Comparison of ENCODE assay signal across 1 cellular context in genomic region chr1:61120998-61121397, GRCh38.
TF ChIP-seq lines count a peak whose summit lies in the region.

No MANE protein-coding gene starts in this region.

TF ChIP-seq in liver, 16 proteins besides CTCF, POLR2A, EP300 and RAD21 (continued from another document):
- peak; percentile 53 for TF ChIP-seq REST (IDR thresholded peaks at IDR 0.05)
- TF ChIP-seq FOXA1 (IDR thresholded peaks at IDR 0.05): peak; percentile 81
- peak in 1 of 2 donors; percentile 60 for TF ChIP-seq EGR1 (IDR thresholded peaks at IDR 0.05; ENCODE audit: low read depth in 2 of 2)
- peak; percentile 91 to 94 for TF ChIP-seq RXRA (IDR thresholded peaks at IDR 0.05)
- TF ChIP-seq TAF1 (conservative IDR thresholded peaks at IDR 0.05): no peak
- TF ChIP-seq MAX (IDR thresholded peaks at IDR 0.05): peak; percentile 76
- TF ChIP-seq SP1 (IDR thresholded peaks at IDR 0.05): peak; percentile 82
- TF ChIP-seq JUND (IDR thresholded peaks at IDR 0.05): peak; percentile 71 to 81
- TF ChIP-seq FOXA2 (IDR thresholded peaks at IDR 0.05): peak; percentile 83
- TF ChIP-seq ZBTB33 (IDR thresholded peaks at IDR 0.05): peak; percentile 94
